In genomic region chr7:35705932-35706461, GRCh38 we compare ENCODE assay signal across 1 cellular context.
TF ChIP-seq lines count a peak whose summit lies in the region.

No MANE protein-coding gene starts in this region.

TF ChIP-seq in K562, 482 proteins besides CTCF, POLR2A, EP300 and RAD21 (continued from another document):
- no peak for TF ChIP-seq E2F1 (CRISPR knock-in tag; IDR thresholded peaks at IDR 0.05)
